ENCODE assay signal across 8 cellular contexts in the genomic region with DNA sequence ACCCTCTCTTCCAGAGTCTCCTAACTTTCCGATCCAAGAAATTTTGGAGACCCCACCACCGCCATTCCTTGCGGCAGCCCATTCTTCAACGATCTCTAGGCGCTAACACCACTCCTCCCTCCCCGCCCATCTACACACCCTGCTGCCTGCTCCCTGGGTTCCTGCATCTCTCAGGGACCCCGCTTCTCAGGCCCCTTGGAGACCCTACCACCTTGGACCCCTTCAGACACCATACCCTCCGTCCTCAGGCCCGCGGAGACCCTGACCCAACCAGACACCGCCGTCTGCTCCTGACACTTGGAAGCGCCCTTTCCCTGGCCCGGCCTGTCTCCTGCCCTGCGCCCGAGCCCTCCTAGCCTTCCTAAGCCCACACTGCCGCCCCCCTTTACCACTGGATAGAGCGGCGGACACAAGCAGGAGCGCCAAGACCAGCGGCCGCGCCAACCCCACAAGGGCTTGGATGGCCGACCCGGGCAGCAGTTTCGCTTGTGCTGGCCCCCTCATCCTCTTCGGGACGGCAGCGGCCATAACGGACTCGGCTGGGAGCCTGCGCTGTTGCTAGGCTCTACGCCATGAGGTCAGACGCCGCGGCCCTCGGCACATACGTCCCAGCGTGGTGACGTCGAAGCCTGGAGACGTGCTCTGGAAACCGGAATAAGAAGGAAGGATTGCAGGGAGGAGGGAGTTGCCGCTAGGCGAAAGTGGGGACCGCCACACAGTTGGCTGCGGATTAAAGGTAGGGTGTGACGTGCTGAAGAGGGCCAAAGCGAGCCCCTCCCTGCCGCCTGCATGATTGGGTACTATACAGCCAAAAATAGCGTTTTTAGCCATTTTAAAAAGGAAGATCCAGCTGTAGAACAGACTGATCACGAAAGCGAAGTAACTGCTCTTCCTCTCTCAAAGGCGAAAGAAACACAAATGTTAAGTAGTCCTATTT.
A peak's percentile ranks its signal among the peaks of the same experiment; 100 is the strongest.
DNase-seq lines count a peak whose midpoint lies in the region; ATAC-seq lines count a peak whose summit lies in the region.

C5orf15 (minus strand) TSS at position 569 of the 937 bp plus-strand sequence; CDS start at position 528, 41 bp downstream.

- ATAC-seq in GM19351 (IDR thresholded peaks at IDR 0.05; ENCODE audit: unreplicated experiment) = peak; percentile 96
- ATAC-seq in HG03521 (IDR thresholded peaks at IDR 0.05; ENCODE audit: unreplicated experiment) = peak; percentile 98

- DNase-seq in C1 segment of cervical spinal cord (lab: John Stamatoyannopoulos, UW) (peak; percentile 48 to 96 (median 90)), NCI-H748 (lab: John Stamatoyannopoulos, UW; ENCODE audit: unreplicated experiment) (peak; percentile 98), dedifferentiated amniotic fluid mesenchymal stem cell (ENCODE audit: extremely low spot score) (peak; percentile 98), left kidney (ENCODE audit: low read depth, low spot score) (peak; percentile 99)
- DNase-seq in activated CD4-positive, alpha-beta T cell treated with anti-CD3 and anti-CD28 coated beads, Interleukin-2, amount 50 U/mL, for 1 hour = peak; percentile 89
- peak; percentile 91 to 94 for DNase-seq in stimulated activated CD4-positive, alpha-beta T cell treated with anti-CD3 and anti-CD28 coated beads, Interleukin-2, amount 100 ng/mL, for 24 hours

Comparison
In these comparisons a context has a peak if more than half of its experiments do, and no peak if none do; other contexts are left out.
1. Peak in every context shown above with its lines: DNase-seq and ATAC-seq.